ENCODE assay signal across 26 cellular contexts in genomic region chr15:71117906-71118305, GRCh38. TPM values are rescaled to one million over a fixed set of nuclear protein-coding genes. Genes with fewer than 3 reads are reported as not detected.
A peak's percentile ranks its signal among the peaks of the same experiment; 100 is the strongest.
DNase-seq lines count a peak whose midpoint lies in the region; ATAC-seq, FAIRE-seq and TF ChIP-seq lines count a peak whose summit lies in the region.
"Had no signal": no experiment of that assay in that cellular context is flagged by ENCODE, and none has a peak within 500 bp of the region (broad histone marks: within the 10 kb centered on the region; RNA-seq: fewer than 3 reads in every experiment).

No MANE protein-coding gene starts in this region.

- intact Hi-C loops in endothelial cell of umbilical vein (cut with micrococcal nuclease), result loop anchor here (5.0 kb wide), 1 partner anchor 254 kb away; no protein-coding TSS in a partner anchor

- no peaks in the 10 kb centered on the region for H3K9me3 ChIP-seq in A549
- no peaks in the 10 kb centered on the region for H3K9me3 ChIP-seq in GM23248 (ENCODE audit: low read depth)
- no peaks in the 10 kb centered on the region for H3K9me3 ChIP-seq in OCI-LY3 (ENCODE audit: insufficient read depth, low read length)
- H3K9me3 ChIP-seq in endothelial cell of umbilical vein (replicated peaks; ENCODE audit: control insufficient read depth, insufficient read depth, low read length), result no peaks in the 10 kb centered on the region
- H3K9me3 ChIP-seq: MG63, right lobe of liver had no signal

- H3K9ac ChIP-seq in GM23248, result no peak overlapping the region
- H3K9ac ChIP-seq in OCI-LY3 (ENCODE audit: low read length), result no peak overlapping the region
- no peak overlapping the region for H3K9ac ChIP-seq in endothelial cell of umbilical vein (replicated peaks; ENCODE audit: extremely low read depth, insufficient read depth, low read length)
- H3K9ac ChIP-seq: parathyroid adenoma had no signal

- H2AFZ ChIP-seq in GM23248 (no peak overlapping the region), OCI-LY3 (ENCODE audit: low read depth, low read length) (no peak overlapping the region), endothelial cell of umbilical vein (ENCODE audit: low read depth, low read length) (no peak overlapping the region)
- H2AFZ ChIP-seq: parathyroid adenoma had no signal

- no peaks in the 10 kb centered on the region for H3K9me1 ChIP-seq in endothelial cell of umbilical vein (replicated peaks; ENCODE audit: control insufficient read depth, extremely low read depth, insufficient read depth, low read length)

- in situ Hi-C loops in GM23248 (cut with MboI), result no loop called here

- POLR2A ChIA-PET in A549 (lab: Yijun Ruan, JAX), result no interaction called here
- POLR2A ChIA-PET in endothelial cell of umbilical vein (lab: Charles Lee), result interaction anchor here (0.6 kb wide), 1 partner anchor 18 kb away, joined by 7 read pairs; no protein-coding TSS in a partner anchor

- no peak for TF ChIP-seq EP300 in A549 (IDR thresholded peaks at IDR 0.05)

- H3K27ac ChIP-seq in A549 (peak overlapping the region; percentile 93 to 94), GM23248 (no peak overlapping the region), OCI-LY3 (ENCODE audit: low read length) (no peak overlapping the region), endothelial cell of umbilical vein (ENCODE audit: insufficient read depth, low read depth, low read length) (no peak overlapping the region)
- H3K27ac ChIP-seq: parathyroid adenoma, right lobe of liver had no signal

- TF ChIP-seq RAD21 in A549 (conservative IDR thresholded peaks at IDR 0.05 in 1 of 2, IDR thresholded peaks at IDR 0.05 in 1 of 2), result no peak

- peaks cover 53% of the 10 kb centered on the region for H3K4me1 ChIP-seq in A549
- H3K4me1 ChIP-seq in GM23248 (ENCODE audit: insufficient read depth), result 0 out of 2 replicates have a peak, but pooled peaks cover 6% of the 10 kb centered on the region
- peaks cover 23% of the 10 kb centered on the region for H3K4me1 ChIP-seq in OCI-LY3 (ENCODE audit: low read length)
- peaks cover 7% of the 10 kb centered on the region for H3K4me1 ChIP-seq in endothelial cell of umbilical vein (ENCODE audit: control insufficient read depth, extremely low read depth, insufficient read depth, low read length)
- H3K4me1 ChIP-seq: parathyroid adenoma had no signal

- H3K36me3 ChIP-seq in GM23248 (ENCODE audit: low read depth) (no peaks in the 10 kb centered on the region), OCI-LY3 (replicated peaks; ENCODE audit: low read depth, low read length) (no peaks in the 10 kb centered on the region), endothelial cell of umbilical vein (ENCODE audit: control insufficient read depth in 2 of 2, extremely low read depth in 1 of 2, insufficient read depth in 2 of 2, low read length in 2 of 2) (no peaks in the 10 kb centered on the region)
- H3K36me3 ChIP-seq: right lobe of liver had no signal

- H3F3A ChIP-seq in GM23248 (ENCODE audit: insufficient read depth), result no peaks in the 10 kb centered on the region

- no peak for ATAC-seq in A549
- ATAC-seq: activated CD4-positive, CD25-positive, alpha-beta regulatory T cell treated with anti-CD3 and anti-CD28 coated beads, Interleukin-2, amount 50 U/mL, for 24 hours; natural killer cell treated with Interleukin-12 subunit alpha and Interleukin-12 subunit beta and Interleukin-15 and Interleukin-18, amount 100 ng/mL, for 72 hours; right lobe of liver had no signal

- H3K79me2 ChIP-seq in GM23248 (ENCODE audit: insufficient read depth) (peaks cover 68% of the 10 kb centered on the region), OCI-LY3 (ENCODE audit: low read length) (no peaks in the 10 kb centered on the region), endothelial cell of umbilical vein (ENCODE audit: control insufficient read depth, insufficient read depth, low read length) (peaks cover 2% of the 10 kb centered on the region)
- H3K79me2 ChIP-seq: parathyroid adenoma had no signal

- FAIRE-seq in A549 (lab: Jason Lieb, UNC), result no peak
- FAIRE-seq in endothelial cell of umbilical vein (lab: Jason Lieb, UNC), result peak; percentile 69
- FAIRE-seq: astrocyte had no signal

- no peak overlapping the region for H3K4me3 ChIP-seq in A549
- no peak overlapping the region for H3K4me3 ChIP-seq in GM23248
- no peak overlapping the region for H3K4me3 ChIP-seq in OCI-LY3 (ENCODE audit: low read length)
- no peak overlapping the region for H3K4me3 ChIP-seq in endothelial cell of umbilical vein (replicated peaks in 1 of 3; ENCODE audit: insufficient read depth in 1 of 3, low read depth in 1 of 3, low read length in 3 of 3)
- H3K4me3 ChIP-seq: MG63, right lobe of liver had no signal

- no peak for DNase-seq in A549 (ENCODE audit: low read depth in 1 of 2, low spot score in 1 of 2)
- DNase-seq in GM23248, result no peak
- DNase-seq in endothelial cell of umbilical vein (ENCODE audit: low read depth, low spot score), result no peak
- DNase-seq in NCI-H774 (lab: John Stamatoyannopoulos, UW), result no peak
- no peak for DNase-seq in cerebellar nuclear complex (lab: John Stamatoyannopoulos, UW)
- no peak for DNase-seq in NCI-H2107 treated with DMSO at 0.1 percent for 48 hours (lab: John Stamatoyannopoulos, UW; ENCODE audit: unreplicated experiment)
- no peak for DNase-seq in GOT3 (lab: John Stamatoyannopoulos, UW)
- DNase-seq: activated CD4-positive, alpha-beta memory T cell treated with anti-CD3 and anti-CD28 coated beads for 36 hours; Calu3; EL; HCEC 1CT; MG63; NCI-H146; NCI-H524; NK-92 treated with Interleukin-12 subunit alpha and Interleukin-12 subunit beta, amount 100 ng/mL, for 24 hours; right lobe of liver; stimulated activated CD4-positive, alpha-beta T cell treated with anti-CD3 and anti-CD28 coated beads, Interleukin-4, amount 100 ng/mL, for 4 hours; stimulated activated naive CD4-positive, alpha-beta T cell; T-helper 1 cell had no signal

- 90% methylated on average over 5 of the region's 5 CpGs for WGBS in A549 (ENCODE audit: missing lambda C conversion rate)
- 72 to 87% methylated on average over 5 of the region's 5 CpGs for WGBS in GM23248 (ENCODE audit: low coverage in 1 of 2, low lambda C conversion rate in 2 of 2, missing lambda C conversion rate in 2 of 2), 2 experiments

- dilution Hi-C loops in endothelial cell of umbilical vein (cut with MboI; ENCODE audit: extremely low pct_ligation_motif_present, low sequenced_read_pairs), result no loop called here

- H3K4me2 ChIP-seq in A549 (peak overlapping the region; percentile 83), GM23248 (ENCODE audit: unreplicated experiment) (peak overlapping the region; percentile 25), OCI-LY3 (ENCODE audit: low read length) (peak overlapping the region; percentile 51), endothelial cell of umbilical vein (ENCODE audit: insufficient read depth, low read length) (no peak overlapping the region)

- H4K20me1 ChIP-seq in GM23248 (ENCODE audit: insufficient read depth), result no peaks in the 10 kb centered on the region
- no peaks in the 10 kb centered on the region for H4K20me1 ChIP-seq in OCI-LY3 (ENCODE audit: insufficient read depth, low read length)
- no peaks in the 10 kb centered on the region for H4K20me1 ChIP-seq in endothelial cell of umbilical vein (replicated peaks; ENCODE audit: control insufficient read depth, extremely low read depth, insufficient read depth, low read length)

- TF ChIP-seq POLR2A in A549 (IDR thresholded peaks at IDR 0.05; ENCODE audit: low read length) (no peak), endothelial cell of umbilical vein (IDR thresholded peaks at IDR 0.05; ENCODE audit: low read depth, low read length) (no peak)

- CTCF ChIA-PET in A549 (lab: Yijun Ruan, JAX), result interaction anchor here (1.0 to 8.1 kb wide), 6 partner anchors 10 to 323 kb away, joined by 3 to 52 read pairs (median 5); partner anchors contain the start of genes LRRC49 and THAP10
- CTCF ChIA-PET in endothelial cell of umbilical vein (lab: Charles Lee), result interaction anchor here (7.5 kb wide), 1 partner anchor 322 kb away, joined by 102 read pairs; no protein-coding TSS in a partner anchor

- no peaks in the 10 kb centered on the region for H3K9me2 ChIP-seq in GM23248 (ENCODE audit: insufficient read depth)

- no peaks in the 10 kb centered on the region for H3K27me3 ChIP-seq in GM23248 (replicated peaks; ENCODE audit: insufficient read depth)
- 0 out of 2 replicates have a peak, but pooled peaks cover 9% of the 10 kb centered on the region for H3K27me3 ChIP-seq in OCI-LY3 (ENCODE audit: low read depth, low read length)
- H3K27me3 ChIP-seq in endothelial cell of umbilical vein (ENCODE audit: control insufficient read depth in 2 of 2, insufficient read depth in 2 of 2, low read length in 2 of 2), result no peaks in the 10 kb centered on the region
- H3K27me3 ChIP-seq: MG63, right lobe of liver had no signal

- no TSS peak for BruUV-seq in endothelial cell of umbilical vein (replicated peaks; lab: Mats Ljungman, UMichigan)

- TF ChIP-seq CTCF in A549 (IDR thresholded peaks at IDR 0.05) (no peak), OCI-LY3 (IDR thresholded peaks at IDR 0.05; ENCODE audit: low read depth, low read length) (no peak), endothelial cell of umbilical vein (IDR thresholded peaks at IDR 0.05; ENCODE audit: extremely low read depth in 1 of 2, insufficient read depth in 1 of 2, low read depth in 1 of 2, low read length in 2 of 2) (no peak)

TF ChIP-seq in A549, 52 proteins besides CTCF, POLR2A, EP300 and RAD21 (continues in another document):
- TF ChIP-seq ZSCAN20 (CRISPR knock-in tag; IDR thresholded peaks at IDR 0.05) (no peak), JUN (IDR thresholded peaks at IDR 0.05) (no peak), GATA3 (IDR thresholded peaks at IDR 0.05; ENCODE audit: borderline replicate concordance) (no peak)

TF ChIP-seq in endothelial cell of umbilical vein, 7 proteins besides CTCF, POLR2A, EP300 and RAD21 (continues in another document):
- TF ChIP-seq JUN (IDR thresholded peaks at IDR 0.05; ENCODE audit: borderline replicate concordance, insufficient read depth, insufficient read length, low read depth) (no peak), MYC (IDR thresholded peaks at IDR 0.05; ENCODE audit: low read depth, low read length) (no peak)

RNA-seq across cellular contexts. Expression of gene THSD4, which starts 2.6 kb away (rescaled TPM):
- polyA plus RNA-seq in A549 (2011; rRNA removed) (40.7 and 47.4 TPM in 2 replicates), A549 (2017; fragmentation: RNase III; extraction: RNeasy Plus Mini Kit Qiagen cat#74134 plus additional on column Dnase treatment) (14.6 to 15.8 TPM (median 15.3 TPM) in 3 replicates), GM23248 (2016; fragmentation: Nextera tagmentation; extraction: Ambion mirVana) (13.3 and 14.2 TPM in 2 replicates), endothelial cell of umbilical vein (9.9 and 10.0 TPM in 2 replicates)
- polyA plus RNA-seq in A549 (2012; cell fraction: cytosol; rRNA removed), result 11.8 and 13.5 TPM in 2 replicates
- 29.7 and 30.3 TPM in 2 replicates for polyA plus RNA-seq in A549 (2012; cell fraction: nucleus; rRNA removed)
- 79.8 and 103 TPM in 2 replicates for polyA minus RNA-seq in A549 (2011; rRNA and poly(A)+ RNA removed)
- total RNA-seq in GM23248 (2014; rRNA removed; shearing (Covaris generic)), result 50.6 and 58.9 TPM in 2 replicates
- 20.2 and 25.4 TPM in 2 replicates for total RNA-seq in endothelial cell of umbilical vein
- 8.6 and 9.4 TPM in 2 replicates for polyA plus RNA-seq in endothelial cell of umbilical vein (2011; cell fraction: cytosol; rRNA removed)
- 11.1 and 11.9 TPM in 2 replicates for polyA plus RNA-seq in endothelial cell of umbilical vein (2011; cell fraction: nucleus; rRNA removed)
- polyA plus RNA-seq in endothelial cell of umbilical vein (2012), result 10.6 and 16.5 TPM in 2 replicates
- polyA minus RNA-seq in endothelial cell of umbilical vein, result 19.6 and 22.7 TPM in 2 replicates
- polyA minus RNA-seq in endothelial cell of umbilical vein (2011; cell fraction: cytosol; rRNA and poly(A)+ RNA removed), result 2.5 TPM
- 25.1 and 28.5 TPM in 2 replicates for polyA minus RNA-seq in endothelial cell of umbilical vein (2011; cell fraction: nucleus; rRNA and poly(A)+ RNA removed)
- total RNA-seq: activated CD4-positive, alpha-beta memory T cell treated with anti-CD3 and anti-CD28 coated beads for 36 hours; activated T-helper 2 cell treated with anti-CD3 and anti-CD28 coated beads, Interferon-gamma antibody, Interleukin-2, Interleukin-4, amounts not matched to agents 10 μg/mL and 5 μg/mL and 100 μg/mL, durations not matched to agents 14 hours and 24 hours and 36 hours; natural killer cell treated with Interleukin-12 subunit alpha and Interleukin-12 subunit beta and Interleukin-15 and Interleukin-18, amount 100 ng/mL, for 72 hours had no signal
- polyA plus RNA-seq: CD14-positive monocyte had no signal

Comparison
In these comparisons a context has a peak if more than half of its experiments do, and no peak if none do; other contexts are left out.
1. H3K27ac ChIP-seq: peak in A549 (2 of 2); none in GM23248 (single experiment), OCI-LY3 (single experiment) and endothelial cell of umbilical vein (single experiment).